Comparison of ENCODE assay signal across 9 cellular contexts in genomic region chr3:119500265-119500664, GRCh38. TPM values are rescaled to one million over a fixed set of nuclear protein-coding genes. Genes with fewer than 3 reads are reported as not detected.
DNase-seq lines count a peak whose midpoint lies in the region; ATAC-seq and TF ChIP-seq lines count a peak whose summit lies in the region.
"Had no signal": no experiment of that assay in that cellular context is flagged by ENCODE, and none has a peak within 500 bp of the region (broad histone marks: within the 10 kb centered on the region; RNA-seq: fewer than 3 reads in every experiment).

No MANE protein-coding gene starts in this region.

- H3K27ac ChIP-seq in DND-41 (ENCODE audit: low read length), result no peak overlapping the region
- H3K27ac ChIP-seq in Karpas-422 (ENCODE audit: low read length), result peak overlapping the region; percentile 7; the same call in 1 of the 2 replicates
- H3K27ac ChIP-seq in coronary artery, result no peak overlapping the region
- H3K27ac ChIP-seq in neural cell (ENCODE audit: low read length), result no peak overlapping the region

- DNase-seq in DND-41 (no peak), Karpas-422 (no peak), coronary artery (ENCODE audit: low spot score) (no peak), DMS53 (lab: John Stamatoyannopoulos, UW) (no peak)
- DNase-seq: NCI-H1105; stimulated activated naive CD4-positive, alpha-beta T cell treated with Interleukin-2 at 50 U/mL for 16 hours had no signal

- H3K9me3 ChIP-seq in DND-41 (ENCODE audit: insufficient read depth, low read length, severe bottlenecking) (no peaks in the 10 kb centered on the region), Karpas-422 (ENCODE audit: low read length) (no peaks in the 10 kb centered on the region), neural cell (ENCODE audit: low read length) (no peaks in the 10 kb centered on the region)

- H3K4me3 ChIP-seq in DND-41 (ENCODE audit: low read depth in 1 of 2, low read length in 2 of 2), result peak overlapping the region in 1 of 2 experiments; percentile 88; a peak in 1 of 4 replicates
- H3K4me3 ChIP-seq in Karpas-422 (ENCODE audit: low read length), result peak overlapping the region; percentile 98
- peak overlapping the region; percentile 7 for H3K4me3 ChIP-seq in coronary artery
- peak overlapping the region; percentile 90 for H3K4me3 ChIP-seq in neural cell (ENCODE audit: low read length)

- H3K4me2 ChIP-seq in DND-41 (ENCODE audit: insufficient read depth, low read length), result peak overlapping the region; percentile 78
- peak overlapping the region; percentile 97 for H3K4me2 ChIP-seq in Karpas-422 (ENCODE audit: low read depth, low read length, poor library complexity, severe bottlenecking)
- H3K4me2 ChIP-seq in neural cell (ENCODE audit: low read length), result peak overlapping the region; percentile 35

- H3F3A ChIP-seq in neural cell (ENCODE audit: insufficient read depth, low read length, poor library complexity, severe bottlenecking), result no peaks in the 10 kb centered on the region

- H3K79me2 ChIP-seq in DND-41 (ENCODE audit: insufficient read depth, low read length), result peaks cover 42% of the 10 kb centered on the region
- peaks cover 69% of the 10 kb centered on the region for H3K79me2 ChIP-seq in Karpas-422 (ENCODE audit: low read length)
- H3K79me2 ChIP-seq in neural cell (replicated peaks; ENCODE audit: insufficient read depth, low read length), result peaks cover 10% of the 10 kb centered on the region

- TF ChIP-seq CTCF in DND-41 (IDR thresholded peaks at IDR 0.05; ENCODE audit: borderline replicate concordance, extremely low read depth, low read length, poor library complexity, severe bottlenecking) (no peak), coronary artery (IDR thresholded peaks at IDR 0.05) (no peak), neural cell (IDR thresholded peaks at IDR 0.05; ENCODE audit: poor library complexity, severe bottlenecking) (no peak)

- H3K9ac ChIP-seq in DND-41 (ENCODE audit: low read depth, low read length) (no peak overlapping the region), Karpas-422 (ENCODE audit: low read length) (peak overlapping the region; percentile 98), neural cell (ENCODE audit: low read length) (peak overlapping the region; percentile 2)

- H3K4me1 ChIP-seq in DND-41 (ENCODE audit: insufficient read depth, low read length) (peaks cover 35% of the 10 kb centered on the region), Karpas-422 (ENCODE audit: low read length) (peaks cover 32% of the 10 kb centered on the region)

- no peak for TF ChIP-seq EP300 in neural cell (conservative IDR thresholded peaks at IDR 0.05; ENCODE audit: poor library complexity, severe bottlenecking)

- ATAC-seq in DND-41 (ENCODE audit: insufficient read depth, low read depth) (no peak), HG02970 (IDR thresholded peaks at IDR 0.05; ENCODE audit: low FRiP score, unreplicated experiment) (no peak), GM19351 (IDR thresholded peaks at IDR 0.05; ENCODE audit: unreplicated experiment) (no peak)

- no peaks in the 10 kb centered on the region for H4K20me1 ChIP-seq in DND-41 (ENCODE audit: insufficient read depth, low read length)
- no peaks in the 10 kb centered on the region for H4K20me1 ChIP-seq in Karpas-422 (ENCODE audit: insufficient read depth, low read depth, low read length)
- H4K20me1 ChIP-seq in neural cell (ENCODE audit: insufficient read depth), result no peaks in the 10 kb centered on the region

- no peaks in the 10 kb centered on the region for H3K27me3 ChIP-seq in DND-41 (ENCODE audit: insufficient read depth, low read length, poor library complexity)
- H3K27me3 ChIP-seq in Karpas-422 (ENCODE audit: low read length), result no peaks in the 10 kb centered on the region
- no peaks in the 10 kb centered on the region for H3K27me3 ChIP-seq in neural cell (ENCODE audit: insufficient read depth, low read depth, low read length)

- H3K36me3 ChIP-seq in DND-41 (ENCODE audit: insufficient read depth, low read length) (peaks cover 21% of the 10 kb centered on the region), Karpas-422 (ENCODE audit: insufficient read depth, low read length) (peaks cover 24% of the 10 kb centered on the region), neural cell (ENCODE audit: insufficient read depth, low read length) (no peaks in the 10 kb centered on the region)

- H2AFZ ChIP-seq in DND-41 (ENCODE audit: low read depth, low read length) (no peak overlapping the region), Karpas-422 (ENCODE audit: low read length) (no peak overlapping the region), neural cell (ENCODE audit: low read depth, low read length) (no peak overlapping the region)

- no peak for TF ChIP-seq RAD21 in neural cell (conservative IDR thresholded peaks at IDR 0.05)

- H3K9me2 ChIP-seq in Karpas-422 (replicated peaks; ENCODE audit: insufficient read depth, low read length) (0 out of 2 replicates have a peak, but pooled peaks cover 2% of the 10 kb centered on the region), neural cell (ENCODE audit: insufficient read depth, low read length) (no peaks in the 10 kb centered on the region)

TF ChIP-seq in neural cell, 6 proteins besides CTCF, POLR2A, EP300 and RAD21:
- no peak for TF ChIP-seq REST (IDR thresholded peaks at IDR 0.05; ENCODE audit: borderline replicate concordance)
- no peak for TF ChIP-seq EZH2 (IDR thresholded peaks at IDR 0.05; ENCODE audit: borderline replicate concordance, insufficient read depth, low read length, poor library complexity, severe bottlenecking)
- no peak for TF ChIP-seq MXI1 (conservative IDR thresholded peaks at IDR 0.05; ENCODE audit: poor library complexity, severe bottlenecking)

RNA-seq across cellular contexts. Expression of gene TIMMDC1, which starts 1.9 kb away (rescaled TPM):
- total RNA-seq in Karpas-422 (2014; rRNA removed; shearing (Covaris generic); ENCODE audit: low replicate concordance), result 94.1 and 105 TPM in 2 replicates
- 109 and 110 TPM in 2 replicates for polyA plus RNA-seq in neural cell
- 40.4 and 49.8 TPM in 2 replicates for polyA minus RNA-seq in neural cell

RNA-seq across cellular contexts. Expression of gene POGLUT1, which starts 31.5 kb away (rescaled TPM):
- 22.8 and 24.7 TPM in 2 replicates for total RNA-seq in Karpas-422 (2014; rRNA removed; shearing (Covaris generic); ENCODE audit: low replicate concordance)
- 26.9 and 27.2 TPM in 2 replicates for polyA plus RNA-seq in neural cell
- polyA minus RNA-seq in neural cell, result 31.7 and 32.3 TPM in 2 replicates

RNA-seq across cellular contexts. Expression of gene TMEM39A, which starts 36.9 kb away (rescaled TPM):
- total RNA-seq in Karpas-422 (2014; rRNA removed; shearing (Covaris generic); ENCODE audit: low replicate concordance), result 28.4 and 37.4 TPM in 2 replicates
- polyA plus RNA-seq in neural cell, result 21.1 and 31.6 TPM in 2 replicates
- 22.4 and 24.9 TPM in 2 replicates for polyA minus RNA-seq in neural cell

RNA-seq across cellular contexts. Expression of gene CD80, which starts 59.1 kb away (rescaled TPM):
- not detected in 2 replicates for total RNA-seq in Karpas-422 (2014; rRNA removed; shearing (Covaris generic); ENCODE audit: low replicate concordance)
- not detected in 2 replicates for polyA plus RNA-seq in neural cell
- not detected in 2 replicates for polyA minus RNA-seq in neural cell

Comparison
In these comparisons a context has a peak if more than half of its experiments do, and no peak if none do; other contexts are left out.
1. H3K4me2 ChIP-seq: peak in every context shown above with its lines; median percentile 97 in Karpas-422; 78 in DND-41; 35 in neural cell.